ENCODE assay signal across 12 cellular contexts in genomic region chr17:2388705-2389099, GRCh38. TPM values are rescaled to one million over a fixed set of nuclear protein-coding genes. Genes with fewer than 3 reads are reported as not detected.
DNase-seq lines count a peak whose midpoint lies in the region; ATAC-seq and TF ChIP-seq lines count a peak whose summit lies in the region.
"Had no signal": no experiment of that assay in that cellular context is flagged by ENCODE, and none has a peak within 500 bp of the region (broad histone marks: within the 10 kb centered on the region; RNA-seq: fewer than 3 reads in every experiment).

No MANE protein-coding gene starts in this region.

- H3F3A ChIP-seq in GM23338 (replicated peaks; ENCODE audit: low read depth): no peaks in the 10 kb centered on the region

- POLR2A ChIA-PET in naive thymus-derived CD8-positive, alpha-beta T cell (lab: Charles Lee): interaction anchor here (0.8 to 1.3 kb wide), 3 partner anchors 11 to 15 kb away, joined by 3 to 5 read pairs (median 4); no protein-coding TSS in a partner anchor

- H3K4me3 ChIP-seq in BLaER1 treated with 17β-estradiol and CSF1 and Interleukin-3, amounts not matched to agents 10 nM and 100 nM: no peak overlapping the region
- no peak overlapping the region for H3K4me3 ChIP-seq in GM23338
- H3K4me3 ChIP-seq: testis had no signal

- H3K4me1 ChIP-seq in BLaER1 treated with 17β-estradiol and CSF1 and Interleukin-3, amounts not matched to agents 10 nM and 100 nM: peaks cover 23 to 77% (median 55%) of the 10 kb centered on the region in 10 experiments
- peaks cover 20% of the 10 kb centered on the region for H3K4me1 ChIP-seq in GM23338 (ENCODE audit: insufficient read depth)

- H3K9me3 Mint-ChIP-seq in GM23338: no peaks in the 10 kb centered on the region; the same call in 2 of the 3 replicates
- H3K9me3 Mint-ChIP-seq in activated naive CD8-positive, alpha-beta T cell treated with anti-CD3 and anti-CD28 coated beads, Interleukin-2, amount 50 U/mL, for 24 hours: no peaks in the 10 kb centered on the region
- peaks cover 0 to 3% (median 0%) of the 10 kb centered on the region in 9 donors for H3K9me3 Mint-ChIP-seq in naive thymus-derived CD8-positive, alpha-beta T cell

- no peak overlapping the region for H2AFZ ChIP-seq in GM23338

- peak overlapping the region in 10 of 11 experiments; percentile 22 to 100 (median 97); a peak in 17 of 22 replicates for H3K27ac ChIP-seq in BLaER1 treated with 17β-estradiol and CSF1 and Interleukin-3, amounts not matched to agents 10 nM and 100 nM
- H3K27ac ChIP-seq in GM23338 (ENCODE audit: low read depth): no peak overlapping the region
- H3K27ac ChIP-seq: testis had no signal

- peaks cover 17% of the 10 kb centered on the region; the same call in 2 of the 3 replicates for H3K36me3 Mint-ChIP-seq in GM23338 (ENCODE audit: low read depth)
- peaks cover 4% of the 10 kb centered on the region for H3K36me3 Mint-ChIP-seq in activated naive CD8-positive, alpha-beta T cell treated with anti-CD3 and anti-CD28 coated beads, Interleukin-2, amount 50 U/mL, for 24 hours (ENCODE audit: low read depth)
- peaks cover 0 to 28% (median 0%) of the 10 kb centered on the region in 3 donors for H3K36me3 Mint-ChIP-seq in naive thymus-derived CD8-positive, alpha-beta T cell

- no peak for TF ChIP-seq CTCF in GM23338 (conservative IDR thresholded peaks at IDR 0.05; ENCODE audit: low read depth in 2 of 2)

- no peak for ATAC-seq in GM23338
- no peak for ATAC-seq in activated naive CD8-positive, alpha-beta T cell treated with anti-CD3 and anti-CD28 coated beads, Interleukin-2, amount 50 U/mL, for 24 hours
- no peak for ATAC-seq in naive thymus-derived CD8-positive, alpha-beta T cell
- ATAC-seq in GM21717 (IDR thresholded peaks at IDR 0.05; ENCODE audit: unreplicated experiment): no peak

- DNase-seq in GM23338 (ENCODE audit: low spot score): peak; percentile 73
- DNase-seq in activated naive CD8-positive, alpha-beta T cell treated with anti-CD3 and anti-CD28 coated beads, Interleukin-2, amount 50 U/mL, for 24 hours: no peak
- DNase-seq in naive thymus-derived CD8-positive, alpha-beta T cell: no peak
- no peak for DNase-seq in NOMO-1 (lab: John Stamatoyannopoulos, UW; ENCODE audit: unreplicated experiment in 2 of 2)
- DNase-seq in activated effector memory CD4-positive, alpha-beta T cell treated with Interleukin-2 at 50 U/mL for 16 hours: no peak
- DNase-seq in central memory CD4-positive, alpha-beta T cell: no peak
- DNase-seq: activated CD4-positive, CD25-positive, alpha-beta regulatory T cell; GOT3; NCI-H1105; testis had no signal

- H3K9ac ChIP-seq in BLaER1 treated with 17β-estradiol and CSF1 and Interleukin-3, amounts not matched to agents 10 nM and 100 nM: peak overlapping the region in 8 of 11 experiments; percentile 6 to 100 (median 76); a peak in 9 of 22 replicates

- H3K27me3 ChIP-seq in BLaER1 treated with 17β-estradiol and CSF1 and Interleukin-3, amounts not matched to agents 10 nM and 100 nM: no peaks in the 10 kb centered on the region
- H3K27me3 ChIP-seq in GM23338 (ENCODE audit: insufficient read depth): no peaks in the 10 kb centered on the region
- H3K27me3 ChIP-seq: testis had no signal

- H4K20me1 ChIP-seq in BLaER1 treated with 17β-estradiol and CSF1 and Interleukin-3, amounts not matched to agents 10 nM and 100 nM: peaks cover 0 to 33% (median 3%) of the 10 kb centered on the region in 11 experiments; a peak in 7 of 22 replicates
- H4K20me1 ChIP-seq in GM23338 (replicated peaks; ENCODE audit: insufficient read depth): no peaks in the 10 kb centered on the region; the same call in 1 of the 2 replicates

- H3K9me3 ChIP-seq in BLaER1 treated with 17β-estradiol and CSF1 and Interleukin-3, amounts not matched to agents 10 nM and 100 nM (replicated peaks in 1 of 11): no peaks in the 10 kb centered on the region
- H3K9me3 ChIP-seq: testis had no signal

- peak overlapping the region; percentile 80 for H3K27ac Mint-ChIP-seq in GM23338
- peak overlapping the region; percentile 23 for H3K27ac Mint-ChIP-seq in activated naive CD8-positive, alpha-beta T cell treated with anti-CD3 and anti-CD28 coated beads, Interleukin-2, amount 50 U/mL, for 24 hours
- peak overlapping the region in 7 of 10 donors; percentile 24 to 91 (median 73) for H3K27ac Mint-ChIP-seq in naive thymus-derived CD8-positive, alpha-beta T cell

- peak overlapping the region in 3 of 11 experiments; percentile 20 to 100 (median 98); a peak in 4 of 22 replicates for H3K4me2 ChIP-seq in BLaER1 treated with 17β-estradiol and CSF1 and Interleukin-3, amounts not matched to agents 10 nM and 100 nM
- H3K4me2 ChIP-seq in GM23338: no peak overlapping the region

- H3K27me3 Mint-ChIP-seq in GM23338 (ENCODE audit: insufficient read depth, low read depth, poor library complexity): peaks cover 28% of the 10 kb centered on the region
- H3K27me3 Mint-ChIP-seq in activated naive CD8-positive, alpha-beta T cell treated with anti-CD3 and anti-CD28 coated beads, Interleukin-2, amount 50 U/mL, for 24 hours: no peaks in the 10 kb centered on the region
- H3K27me3 Mint-ChIP-seq in naive thymus-derived CD8-positive, alpha-beta T cell: no peaks in the 10 kb centered on the region

- no peaks in the 10 kb centered on the region for H3K9me2 ChIP-seq in GM23338 (ENCODE audit: insufficient read depth)

- H3K4me3 Mint-ChIP-seq in GM23338: no peak overlapping the region
- H3K4me3 Mint-ChIP-seq in activated naive CD8-positive, alpha-beta T cell treated with anti-CD3 and anti-CD28 coated beads, Interleukin-2, amount 50 U/mL, for 24 hours: no peak overlapping the region
- peak overlapping the region in 2 of 10 donors; percentile 4 to 58 for H3K4me3 Mint-ChIP-seq in naive thymus-derived CD8-positive, alpha-beta T cell

- H3K4me1 Mint-ChIP-seq in GM23338: peaks cover 46% of the 10 kb centered on the region
- H3K4me1 Mint-ChIP-seq in activated naive CD8-positive, alpha-beta T cell treated with anti-CD3 and anti-CD28 coated beads, Interleukin-2, amount 50 U/mL, for 24 hours: peaks cover 30% of the 10 kb centered on the region
- H3K4me1 Mint-ChIP-seq in naive thymus-derived CD8-positive, alpha-beta T cell: peaks cover 21 to 44% (median 31%) of the 10 kb centered on the region in 4 donors

- peaks cover 23% of the 10 kb centered on the region for H3K79me2 ChIP-seq in GM23338 (replicated peaks; ENCODE audit: insufficient read depth)

- peaks cover 23 to 61% (median 42%) of the 10 kb centered on the region in 11 experiments; a peak in 21 of 22 replicates for H3K36me3 ChIP-seq in BLaER1 treated with 17β-estradiol and CSF1 and Interleukin-3, amounts not matched to agents 10 nM and 100 nM
- H3K36me3 ChIP-seq in GM23338 (ENCODE audit: insufficient read depth): no peaks in the 10 kb centered on the region

TF ChIP-seq in GM23338, 12 proteins besides CTCF, POLR2A, EP300 and RAD21 (continues in another document):
- no peak for TF ChIP-seq JUNB (IDR thresholded peaks at IDR 0.05; ENCODE audit: unreplicated experiment)
- TF ChIP-seq STAT1 (IDR thresholded peaks at IDR 0.05; ENCODE audit: unreplicated experiment): no peak
- no peak for TF ChIP-seq ZNF331 (CRISPR knock-in tag; IDR thresholded peaks at IDR 0.05; ENCODE audit: low read depth)

RNA-seq across cellular contexts. Expression of gene MNT, which starts 12.2 kb away (rescaled TPM):
- 6.4 and 10.4 TPM in 2 replicates for total RNA-seq in GM23338 (2014; rRNA removed; shearing (Covaris generic))
- polyA plus RNA-seq in GM23338 (2016; fragmentation: Nextera tagmentation; extraction: Ambion mirVana): 5.7 and 6.7 TPM in 2 replicates
- 10 to 100 TPM; 60.8 to 67.4 TPM for total RNA-seq in naive thymus-derived CD8-positive, alpha-beta T cell
- under 1 TPM; 0.73 to 0.96 (median 0.79) TPM for polyA plus RNA-seq in naive thymus-derived CD8-positive, alpha-beta T cell

RNA-seq across cellular contexts. Expression of gene SGSM2, which starts 51.4 kb away (rescaled TPM):
- 38.9 and 52.4 TPM in 2 replicates for total RNA-seq in GM23338 (2014; rRNA removed; shearing (Covaris generic))
- polyA plus RNA-seq in GM23338 (2016; fragmentation: Nextera tagmentation; extraction: Ambion mirVana): 13.7 and 14.3 TPM in 2 replicates
- total RNA-seq in naive thymus-derived CD8-positive, alpha-beta T cell: 100 to 1,000 TPM; 160 to 179 TPM
- 10 to 100 TPM; 12.1 to 22.6 (median 13.1) TPM for polyA plus RNA-seq in naive thymus-derived CD8-positive, alpha-beta T cell

RNA-seq across cellular contexts. Expression of gene TSR1, which starts 52.4 kb away (rescaled TPM):
- total RNA-seq in GM23338 (2014; rRNA removed; shearing (Covaris generic)): 72.7 and 108 TPM in 2 replicates
- polyA plus RNA-seq in GM23338 (2016; fragmentation: Nextera tagmentation; extraction: Ambion mirVana): 31.3 and 36.9 TPM in 2 replicates
- total RNA-seq in naive thymus-derived CD8-positive, alpha-beta T cell: 10 to 100 TPM; 35.1 to 37.1 TPM
- polyA plus RNA-seq in naive thymus-derived CD8-positive, alpha-beta T cell: 10 to 100 TPM; 12.0 to 22.1 (median 14.0) TPM

Comparison
In these comparisons a context has a peak if more than half of its experiments do, and no peak if none do; other contexts are left out.
1. H3K27ac Mint-ChIP-seq: peak in every context shown above with its lines; median percentile 80 in GM23338; 73 in naive thymus-derived CD8-positive, alpha-beta T cell; 23 in activated naive CD8-positive, alpha-beta T cell treated with anti-CD3 and anti-CD28 coated beads, Interleukin-2, amount 50 U/mL, for 24 hours.